9 cellular contexts compared by ENCODE assay signal in the genomic region with DNA sequence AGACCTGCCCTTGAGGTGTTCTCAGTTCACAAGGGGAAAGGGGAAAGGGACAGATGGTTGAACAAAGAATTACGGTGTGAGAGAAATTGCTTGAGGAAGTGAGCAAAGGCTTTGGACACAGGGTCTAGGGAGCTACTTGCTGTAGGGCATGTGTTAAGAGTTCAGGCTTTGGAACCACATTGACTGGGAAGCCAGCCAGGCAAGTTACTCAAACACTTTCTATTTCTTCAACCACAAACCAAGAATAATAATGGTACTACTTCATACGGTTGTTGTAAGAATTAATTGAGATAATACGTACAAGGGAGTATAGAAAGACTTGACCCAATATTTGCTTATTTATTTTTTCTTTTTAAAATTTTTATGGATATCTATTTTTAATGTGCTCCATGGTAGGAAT. TPM values are rescaled to one million over a fixed set of nuclear protein-coding genes. Genes with fewer than 3 reads are reported as not detected.
A peak's percentile ranks its signal among the peaks of the same experiment; 100 is the strongest.
DNase-seq lines count a peak whose midpoint lies in the region; ATAC-seq lines count a peak whose summit lies in the region.
"Had no signal": no experiment of that assay in that cellular context is flagged by ENCODE, and none has a peak within 500 bp of the region (broad histone marks: within the 10 kb centered on the region; RNA-seq: fewer than 3 reads in every experiment).

No MANE protein-coding gene starts in this region.

- no peak overlapping the region for H3K4me3 ChIP-seq in skeletal muscle satellite cell (ENCODE audit: low read length)

- H3K27ac Mint-ChIP-seq in activated naive CD4-positive, alpha-beta T cell treated with anti-CD3 and anti-CD28 coated beads, Interleukin-2, amount 10 ng/mL, durations not matched to agents 7 days and 5 days: no peak overlapping the region
- H3K27ac Mint-ChIP-seq: T-cell had no signal

- no peaks in the 10 kb centered on the region for H3K36me3 ChIP-seq in skeletal muscle satellite cell (ENCODE audit: insufficient read depth, low read length)

- H3K4me3 Mint-ChIP-seq in activated naive CD4-positive, alpha-beta T cell treated with anti-CD3 and anti-CD28 coated beads, Interleukin-2, amount 10 ng/mL, durations not matched to agents 7 days and 5 days: no peak overlapping the region
- H3K4me3 Mint-ChIP-seq: T-cell had no signal

- peaks cover 3% of the 10 kb centered on the region for H3K27me3 Mint-ChIP-seq in activated naive CD4-positive, alpha-beta T cell treated with anti-CD3 and anti-CD28 coated beads, Interleukin-2, amount 10 ng/mL, durations not matched to agents 7 days and 5 days

- H3K4me1 Mint-ChIP-seq in activated naive CD4-positive, alpha-beta T cell treated with anti-CD3 and anti-CD28 coated beads, Interleukin-2, amount 10 ng/mL, durations not matched to agents 7 days and 5 days: no peaks in the 10 kb centered on the region
- H3K4me1 Mint-ChIP-seq: T-cell had no signal

- H3K9me3 ChIP-seq in skeletal muscle satellite cell (replicated peaks; ENCODE audit: low read length): no peaks in the 10 kb centered on the region

- DNase-seq in NOMO-1 treated with dmso at 0.1 percent for 144 hours (lab: John Stamatoyannopoulos, UW; ENCODE audit: unreplicated experiment): peak; percentile 88
- DNase-seq in fibroblast of peridontal ligament (ENCODE audit: extremely low read depth): peak; percentile 98
- no peak for DNase-seq in SK-N-DZ (ENCODE audit: low spot score)
- DNase-seq in iPS-NIHi7 (ENCODE audit: extremely low spot score): no peak
- DNase-seq in activated naive CD4-positive, alpha-beta T cell treated with anti-CD3 and anti-CD28 coated beads, Interleukin-2, amount 10 ng/mL, durations not matched to agents 7 days and 5 days: no peak

- no peaks in the 10 kb centered on the region for H3K9me3 Mint-ChIP-seq in activated naive CD4-positive, alpha-beta T cell treated with anti-CD3 and anti-CD28 coated beads, Interleukin-2, amount 10 ng/mL, durations not matched to agents 7 days and 5 days
- H3K9me3 Mint-ChIP-seq: T-cell had no signal

- H3K36me3 Mint-ChIP-seq in activated naive CD4-positive, alpha-beta T cell treated with anti-CD3 and anti-CD28 coated beads, Interleukin-2, amount 10 ng/mL, durations not matched to agents 7 days and 5 days: no peaks in the 10 kb centered on the region
- H3K36me3 Mint-ChIP-seq: T-cell had no signal

- ATAC-seq in GM18858 (IDR thresholded peaks at IDR 0.05; ENCODE audit: unreplicated experiment): peak; percentile 94
- peak; percentile 89 for ATAC-seq in HG02884 (IDR thresholded peaks at IDR 0.05; ENCODE audit: unreplicated experiment)
- ATAC-seq: T-cell had no signal

- CTCF ChIA-PET in activated naive CD4-positive, alpha-beta T cell treated with anti-CD3 and anti-CD28 coated beads, Interleukin-2, amount 10 ng/mL, durations not matched to agents 7 days and 5 days (lab: Charles Lee): interaction anchor here (0.5 to 1.1 kb wide), 2 partner anchors 35 to 115 kb away, joined by 3 read pairs; no protein-coding TSS in a partner anchor

- peaks cover 32% of the 10 kb centered on the region for H3K4me1 ChIP-seq in skeletal muscle satellite cell (ENCODE audit: control insufficient read depth, insufficient read depth, low read length)

- H3K4me2 ChIP-seq in skeletal muscle satellite cell (ENCODE audit: low read length): peak overlapping the region; percentile 52

- no peak overlapping the region for H3K9ac ChIP-seq in skeletal muscle satellite cell (ENCODE audit: low read depth, low read length)

- H3K27me3 ChIP-seq in skeletal muscle satellite cell (ENCODE audit: control insufficient read depth, insufficient read depth, low read length): no peaks in the 10 kb centered on the region

RNA-seq across cellular contexts. Expression of gene AK4, which starts 26.6 kb away (rescaled TPM):
- total RNA-seq in skeletal muscle satellite cell (2012; rRNA removed): 76.0 and 118 TPM in 2 replicates
- polyA plus RNA-seq in SK-N-DZ (2014; cell fraction: cytosol; rRNA removed): 13.7 and 16.0 TPM in 2 replicates
- polyA plus RNA-seq in SK-N-DZ (2014; cell fraction: nucleus; rRNA removed): 6.9 and 9.4 TPM in 2 replicates

Comparison
In these comparisons a context has a peak if more than half of its experiments do, and no peak if none do; other contexts are left out.
1. DNase-seq: peak in NOMO-1 treated with dmso at 0.1 percent for 144 hours (single experiment) and fibroblast of peridontal ligament (single experiment); none in SK-N-DZ (single experiment), iPS-NIHi7 (single experiment) and activated naive CD4-positive, alpha-beta T cell treated with anti-CD3 and anti-CD28 coated beads, Interleukin-2, amount 10 ng/mL, durations not matched to agents 7 days and 5 days (single experiment).